Comparison of ENCODE assay signal across 30 cellular contexts in genomic region chr2:6342273-6342920, GRCh38.
DNase-seq lines count a peak whose midpoint lies in the region; ATAC-seq, FAIRE-seq and TF ChIP-seq lines count a peak whose summit lies in the region.
"Had no signal": no experiment of that assay in that cellular context is flagged by ENCODE, and none has a peak within 500 bp of the region (broad histone marks: within the 10 kb centered on the region; RNA-seq: fewer than 3 reads in every experiment).

No MANE protein-coding gene starts in this region.

- H3K9me3 ChIP-seq in K562 (replicated peaks; ENCODE audit: control insufficient read depth, insufficient read depth, low read depth, low read length) (no peaks in the 10 kb centered on the region), vagina (no peaks in the 10 kb centered on the region)
- no peaks in the 10 kb centered on the region for H3K9me3 ChIP-seq in effector memory CD4-positive, alpha-beta T cell (ENCODE audit: control insufficient read depth, low read length)
- H3K9me3 ChIP-seq: breast epithelium, heart right ventricle, upper lobe of right lung had no signal

- H3K27ac ChIP-seq in K562 (ENCODE audit: extremely low read depth, low read depth, low read length) (no peak overlapping the region), vagina (no peak overlapping the region)
- H3K27ac ChIP-seq in effector memory CD4-positive, alpha-beta T cell (ENCODE audit: insufficient read depth, low read length, poor library complexity, severe bottlenecking): no peak overlapping the region
- H3K27ac ChIP-seq: BLaER1, breast epithelium, heart right ventricle, skin epidermis, upper lobe of right lung, WERI-Rb-1 had no signal

- no TSS peak for BruUV-seq in K562 (replicated peaks; lab: Mats Ljungman, UMichigan)

- in situ Hi-C loops in K562 (cut with MboI): no loop called here

- H3K36me3 ChIP-seq in K562 (ENCODE audit: control insufficient read depth, insufficient read depth, low read length): no peaks in the 10 kb centered on the region
- H3K36me3 ChIP-seq in vagina: no peaks in the 10 kb centered on the region
- H3K36me3 ChIP-seq in effector memory CD4-positive, alpha-beta T cell (ENCODE audit: control insufficient read depth, insufficient read depth, low read length): no peaks in the 10 kb centered on the region
- H3K36me3 ChIP-seq: BLaER1, breast epithelium, heart right ventricle, upper lobe of right lung, WERI-Rb-1 had no signal

- ATAC-seq in GM18861 (IDR thresholded peaks at IDR 0.05; ENCODE audit: unreplicated experiment) (peak; percentile 26), GM21390 (IDR thresholded peaks at IDR 0.05; ENCODE audit: unreplicated experiment) (peak; percentile 21), HG03460 (IDR thresholded peaks at IDR 0.05; ENCODE audit: unreplicated experiment) (peak; percentile 36), K562 (no peak)
- ATAC-seq: activated T-cell treated with anti-CD3 and anti-CD28 coated beads, Interleukin-2, amount 50 U/mL, for 72 hours; heart right ventricle; upper lobe of right lung had no signal

- H3K79me2 ChIP-seq in K562 (ENCODE audit: control insufficient read depth, insufficient read depth, low read length): no peaks in the 10 kb centered on the region

- POLR2A ChIA-PET in K562 (lab: Yijun Ruan, JAX): no interaction called here

- H3K27me3 ChIP-seq in K562 (ENCODE audit: control insufficient read depth in 2 of 2, insufficient read depth in 2 of 2, low read length in 2 of 2): no peaks in the 10 kb centered on the region
- no peaks in the 10 kb centered on the region for H3K27me3 ChIP-seq in vagina
- no peaks in the 10 kb centered on the region for H3K27me3 ChIP-seq in effector memory CD4-positive, alpha-beta T cell (replicated peaks; ENCODE audit: control insufficient read depth, insufficient read depth, low read length, poor library complexity, severe bottlenecking)
- H3K27me3 ChIP-seq: BLaER1, breast epithelium, upper lobe of right lung had no signal

- H4K20me1 ChIP-seq in K562 (replicated peaks; ENCODE audit: control insufficient read depth, insufficient read depth, low read length): no peaks in the 10 kb centered on the region
- H4K20me1 ChIP-seq: BLaER1 had no signal

- H3K4me1 ChIP-seq in K562 (replicated peaks in 1 of 2; ENCODE audit: control insufficient read depth in 2 of 2, insufficient read depth in 2 of 2, low read length in 2 of 2): no peaks in the 10 kb centered on the region
- H3K4me1 ChIP-seq in vagina: no peaks in the 10 kb centered on the region
- H3K4me1 ChIP-seq in effector memory CD4-positive, alpha-beta T cell (ENCODE audit: control insufficient read depth, insufficient read depth, low read length, poor library complexity, severe bottlenecking): no peaks in the 10 kb centered on the region
- H3K4me1 ChIP-seq: breast epithelium, heart right ventricle, upper lobe of right lung had no signal

- H3K27me3 Mint-ChIP-seq in mesothelial cell of epicardium (ENCODE audit: low read depth): no peaks in the 10 kb centered on the region
- H3K27me3 Mint-ChIP-seq: activated CD4-positive, alpha-beta T cell treated with anti-CD3 and anti-CD28 coated beads, Interleukin-2, amount 10 ng/mL, durations not matched to agents 24 days and 14 days had no signal

- H3K4me1 Mint-ChIP-seq in mesothelial cell of epicardium: peaks cover 22% of the 10 kb centered on the region
- H3K4me1 Mint-ChIP-seq: activated CD4-positive, alpha-beta T cell treated with anti-CD3 and anti-CD28 coated beads, Interleukin-2, amount 10 ng/mL, durations not matched to agents 24 days and 14 days had no signal

- no peak overlapping the region for H3K4me3 Mint-ChIP-seq in mesothelial cell of epicardium
- H3K4me3 Mint-ChIP-seq: activated CD4-positive, alpha-beta T cell treated with anti-CD3 and anti-CD28 coated beads, Interleukin-2, amount 10 ng/mL, durations not matched to agents 24 days and 14 days; activated T-cell treated with anti-CD3 and anti-CD28 coated beads, Interleukin-2, amount 50 U/mL, for 72 hours had no signal

- no peaks in the 10 kb centered on the region for H3K36me3 Mint-ChIP-seq in mesothelial cell of epicardium

- DNase-seq in K562 (ENCODE audit: extremely low read depth in 1 of 4, low spot score in 3 of 4) (no peak), vagina (ENCODE audit: extremely low spot score in 2 of 2) (no peak), HCEC 1CT (no peak), mesothelial cell of epicardium (ENCODE audit: low spot score in 2 of 2, unreplicated experiment in 2 of 2) (no peak)
- no peak for DNase-seq in effector memory CD4-positive, alpha-beta T cell
- DNase-seq: ACHN; activated CD4-positive, alpha-beta T cell treated with anti-CD3 and anti-CD28 coated beads, Interleukin-2, amount 10 ng/mL, durations not matched to agents 24 days and 14 days; activated naive CD4-positive, alpha-beta T cell treated with Interleukin-2 at 50 U/mL for 16 hours; activated T-cell treated with anti-CD3 and anti-CD28 coated beads, Interleukin-2, amount 50 U/mL, for 72 hours; amniotic stem cell; COR-L47; DND-41; effector CD8-positive, alpha-beta T cell; foreskin fibroblast; heart right ventricle; mesendoderm; NCI-H1092 treated with DMSO at 0.1 percent for 48 hours; NCI-H187 treated with DMSO at 0.1 percent for 48 hours; NCI-H69; stimulated activated CD4-positive, alpha-beta T cell treated with anti-CD3 and anti-CD28 coated beads, Interleukin-2, amount 100 ng/mL, for 24 hours; substantia nigra; T-helper 9 cell; upper lobe of right lung; WERI-Rb-1 had no signal

- H3K9me1 ChIP-seq in K562 (ENCODE audit: control insufficient read depth, insufficient read depth, low read length): no peaks in the 10 kb centered on the region

- CTCF ChIA-PET in K562 (lab: Yijun Ruan, JAX; ENCODE audit: low intra/inter-chr PET ratio): no interaction called here

- intact Hi-C loops in K562 (cut with micrococcal nuclease) (no loop called here), vagina (cut with DNase I) (no loop called here)

- no peak for FAIRE-seq in K562 (lab: Jason Lieb, UNC)

- 1% methylated on average over 4 of the region's 4 CpGs for WGBS in K562 (ENCODE audit: insufficient coverage, low coverage, missing lambda C conversion rate)

- H3K9me3 Mint-ChIP-seq in mesothelial cell of epicardium: no peaks in the 10 kb centered on the region
- H3K9me3 Mint-ChIP-seq: activated CD4-positive, alpha-beta T cell treated with anti-CD3 and anti-CD28 coated beads, Interleukin-2, amount 10 ng/mL, durations not matched to agents 24 days and 14 days; activated T-cell treated with anti-CD3 and anti-CD28 coated beads, Interleukin-2, amount 50 U/mL, for 72 hours had no signal

- TF ChIP-seq CTCF in K562 (IDR thresholded peaks at IDR 0.05 in 2 of 3, conservative IDR thresholded peaks at IDR 0.05 in 1 of 3; ENCODE audit: insufficient read depth in 2 of 3, low read depth in 1 of 3, low read length in 3 of 3) (no peak), vagina (IDR thresholded peaks at IDR 0.05) (no peak), mesothelial cell of epicardium (IDR thresholded peaks at IDR 0.05; ENCODE audit: unreplicated experiment) (no peak)

- H3K27ac Mint-ChIP-seq in mesothelial cell of epicardium: no peak overlapping the region
- H3K27ac Mint-ChIP-seq: activated CD4-positive, alpha-beta T cell treated with anti-CD3 and anti-CD28 coated beads, Interleukin-2, amount 10 ng/mL, durations not matched to agents 24 days and 14 days; activated T-cell treated with anti-CD3 and anti-CD28 coated beads, Interleukin-2, amount 50 U/mL, for 72 hours had no signal

- no peak overlapping the region for H3K4me2 ChIP-seq in K562 (ENCODE audit: insufficient read depth, low read length)
- H3K4me2 ChIP-seq: BLaER1 had no signal

- H3K9ac ChIP-seq in K562 (ENCODE audit: insufficient read depth in 1 of 2, low read depth in 2 of 2, low read length in 2 of 2): no peak overlapping the region
- H3K9ac ChIP-seq: BLaER1 had no signal

- TF ChIP-seq RAD21 in K562 (CRISPR knock-in tag; conservative IDR thresholded peaks at IDR 0.05 in 1 of 2, IDR thresholded peaks at IDR 0.05 in 1 of 2): no peak

- TF ChIP-seq EP300 in K562 (IDR thresholded peaks at IDR 0.05; ENCODE audit: low read length): no peak

- no peak for TF ChIP-seq POLR2A in K562 (conservative IDR thresholded peaks at IDR 0.05)
- TF ChIP-seq POLR2A in vagina (IDR thresholded peaks at IDR 0.05): no peak

- H3K4me3 ChIP-seq in K562: no peak overlapping the region
- no peak overlapping the region for H3K4me3 ChIP-seq in vagina
- H3K4me3 ChIP-seq in effector memory CD4-positive, alpha-beta T cell (ENCODE audit: insufficient read depth, low read depth, low read length, poor library complexity, severe bottlenecking): no peak overlapping the region
- H3K4me3 ChIP-seq: BLaER1, breast epithelium, heart right ventricle, skin epidermis, upper lobe of right lung had no signal

- H2AFZ ChIP-seq in K562 (ENCODE audit: low read depth, low read length): no peak overlapping the region

TF ChIP-seq in K562, 482 proteins besides CTCF, POLR2A, EP300 and RAD21 (continues in another document):
- no peak for TF ChIP-seq NR3C1 (CRISPR knock-in tag; IDR thresholded peaks at IDR 0.05)
- TF ChIP-seq ZNF589 (CRISPR knock-in tag; IDR thresholded peaks at IDR 0.05; ENCODE audit: low read depth): no peak
- TF ChIP-seq MAFG (tag; conservative IDR thresholded peaks at IDR 0.05): peak; percentile 79
- TF ChIP-seq BMI1 (IDR thresholded peaks at IDR 0.05; ENCODE audit: low read length): no peak
- peak; percentile 90 for TF ChIP-seq MAFK (IDR thresholded peaks at IDR 0.05; ENCODE audit: low read length)
- TF ChIP-seq, protein P1, sequence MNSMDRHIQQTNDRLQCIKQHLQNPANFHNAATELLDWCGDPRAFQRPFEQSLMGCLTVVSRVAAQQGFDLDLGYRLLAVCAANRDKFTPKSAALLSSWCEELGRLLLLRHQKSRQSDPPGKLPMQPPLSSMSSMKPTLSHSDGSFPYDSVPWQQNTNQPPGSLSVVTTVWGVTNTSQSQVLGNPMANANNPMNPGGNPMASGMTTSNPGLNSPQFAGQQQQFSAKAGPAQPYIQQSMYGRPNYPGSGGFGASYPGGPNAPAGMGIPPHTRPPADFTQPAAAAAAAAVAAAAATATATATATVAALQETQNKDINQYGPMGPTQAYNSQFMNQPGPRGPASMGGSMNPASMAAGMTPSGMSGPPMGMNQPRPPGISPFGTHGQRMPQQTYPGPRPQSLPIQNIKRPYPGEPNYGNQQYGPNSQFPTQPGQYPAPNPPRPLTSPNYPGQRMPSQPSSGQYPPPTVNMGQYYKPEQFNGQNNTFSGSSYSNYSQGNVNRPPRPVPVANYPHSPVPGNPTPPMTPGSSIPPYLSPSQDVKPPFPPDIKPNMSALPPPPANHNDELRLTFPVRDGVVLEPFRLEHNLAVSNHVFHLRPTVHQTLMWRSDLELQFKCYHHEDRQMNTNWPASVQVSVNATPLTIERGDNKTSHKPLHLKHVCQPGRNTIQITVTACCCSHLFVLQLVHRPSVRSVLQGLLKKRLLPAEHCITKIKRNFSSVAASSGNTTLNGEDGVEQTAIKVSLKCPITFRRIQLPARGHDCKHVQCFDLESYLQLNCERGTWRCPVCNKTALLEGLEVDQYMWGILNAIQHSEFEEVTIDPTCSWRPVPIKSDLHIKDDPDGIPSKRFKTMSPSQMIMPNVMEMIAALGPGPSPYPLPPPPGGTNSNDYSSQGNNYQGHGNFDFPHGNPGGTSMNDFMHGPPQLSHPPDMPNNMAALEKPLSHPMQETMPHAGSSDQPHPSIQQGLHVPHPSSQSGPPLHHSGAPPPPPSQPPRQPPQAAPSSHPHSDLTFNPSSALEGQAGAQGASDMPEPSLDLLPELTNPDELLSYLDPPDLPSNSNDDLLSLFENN (IDR thresholded peaks at IDR 0.05; ENCODE audit: low read depth in 2 of 2, low read length in 2 of 2): no peak
